Comparison of ENCODE assay signal across 8 cellular contexts in genomic region chr3:187025254-187025655, GRCh38.
A peak's percentile ranks its signal among the peaks of the same experiment; 100 is the strongest.
DNase-seq lines count a peak whose midpoint lies in the region; ATAC-seq and TF ChIP-seq lines count a peak whose summit lies in the region.

No MANE protein-coding gene starts in this region.

- peak overlapping the region; percentile 96 for H3K27ac Mint-ChIP-seq in activated naive CD4-positive, alpha-beta T cell treated with anti-CD3 and anti-CD28 coated beads, Interleukin-2, amount 50 U/mL, for 24 hours

- intact Hi-C loops in prostate gland (cut with DNase I): no loop called here

- WGBS in prostate gland: 86% methylated on average over 6 of the region's 6 CpGs

- TF ChIP-seq CTCF in prostate gland (IDR thresholded peaks at IDR 0.05): no peak

- H3K27me3 ChIP-seq in prostate gland (replicated peaks; ENCODE audit: insufficient read depth): no peaks in the 10 kb centered on the region

- peak overlapping the region; percentile 92 for H3K4me3 Mint-ChIP-seq in activated naive CD4-positive, alpha-beta T cell treated with anti-CD3 and anti-CD28 coated beads, Interleukin-2, amount 50 U/mL, for 24 hours

- H3K36me3 ChIP-seq in KOPT-K1 (ENCODE audit: insufficient read depth, low read length): no peaks in the 10 kb centered on the region
- H3K36me3 ChIP-seq in prostate gland: no peaks in the 10 kb centered on the region

- no peaks in the 10 kb centered on the region for H3K27me3 Mint-ChIP-seq in activated naive CD4-positive, alpha-beta T cell treated with anti-CD3 and anti-CD28 coated beads, Interleukin-2, amount 50 U/mL, for 24 hours

- H3K4me1 ChIP-seq in prostate gland (replicated peaks): no peaks in the 10 kb centered on the region

- peaks cover 14% of the 10 kb centered on the region for H3K36me3 Mint-ChIP-seq in activated naive CD4-positive, alpha-beta T cell treated with anti-CD3 and anti-CD28 coated beads, Interleukin-2, amount 50 U/mL, for 24 hours

- TF ChIP-seq POLR2A in prostate gland (IDR thresholded peaks at IDR 0.05): no peak

- H3K9me3 ChIP-seq in KOPT-K1 (ENCODE audit: insufficient read depth, low read length, poor library complexity, severe bottlenecking): no peaks in the 10 kb centered on the region
- H3K9me3 ChIP-seq in prostate gland: no peaks in the 10 kb centered on the region

- ATAC-seq in GM19467 (IDR thresholded peaks at IDR 0.05; ENCODE audit: unreplicated experiment): peak; percentile 26

- DNase-seq in stimulated activated CD8-positive, alpha-beta memory T cell treated with anti-CD3 and anti-CD28 coated beads, Interleukin-15, amount 100 ng/mL, for 1 hour (ENCODE audit: low read depth): peak; percentile 29
- DNase-seq in HCEC 1CT: no peak
- no peak for DNase-seq in prostate gland (ENCODE audit: low spot score)
- DNase-seq in pons (ENCODE audit: low spot score): no peak
- no peak for DNase-seq in NCI-H2171 treated with DMSO at 0.1 percent for 48 hours (lab: John Stamatoyannopoulos, UW)

- H3K4me3 ChIP-seq in prostate gland: no peak overlapping the region

- peaks cover 69% of the 10 kb centered on the region for H3K4me1 Mint-ChIP-seq in activated naive CD4-positive, alpha-beta T cell treated with anti-CD3 and anti-CD28 coated beads, Interleukin-2, amount 50 U/mL, for 24 hours

- H3K9me3 Mint-ChIP-seq in activated naive CD4-positive, alpha-beta T cell treated with anti-CD3 and anti-CD28 coated beads, Interleukin-2, amount 50 U/mL, for 24 hours: no peaks in the 10 kb centered on the region

- peak overlapping the region; percentile 80 for H3K27ac ChIP-seq in KOPT-K1 (ENCODE audit: low read depth, low read length, poor library complexity, severe bottlenecking)
- no peak overlapping the region for H3K27ac ChIP-seq in prostate gland
